In the genomic region with DNA sequence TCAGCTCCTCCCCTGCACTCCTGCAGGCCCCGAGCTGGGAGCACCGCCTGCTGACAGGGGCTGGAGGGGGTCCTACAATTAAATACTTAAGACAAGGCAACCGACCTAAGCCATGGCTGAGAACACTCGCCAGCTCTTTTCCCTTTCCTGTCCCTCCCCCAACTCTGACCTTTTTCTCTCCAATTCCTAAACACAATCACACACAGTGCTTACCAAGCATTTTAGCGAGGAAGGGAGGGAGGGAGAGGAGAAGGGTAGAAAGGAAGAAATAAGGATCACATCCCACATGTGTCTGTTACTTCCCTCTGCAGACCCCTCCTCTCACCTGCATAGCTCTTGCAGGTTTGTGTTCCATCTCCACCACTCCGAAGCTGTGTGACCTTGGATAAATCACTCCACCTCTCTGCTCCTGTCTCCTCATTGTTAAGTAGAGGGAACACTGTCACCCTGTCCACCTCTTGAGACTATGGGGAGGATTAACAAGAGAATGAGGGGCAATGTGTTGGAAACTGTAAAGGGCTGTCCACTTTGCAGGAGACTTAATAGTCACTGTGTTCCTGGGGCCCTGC, we compare ENCODE assay signal across 1 cellular context.
TF ChIP-seq lines count a peak whose summit lies in the region.

No MANE protein-coding gene starts in this region.

TF ChIP-seq in GM23338, 12 proteins besides CTCF, POLR2A, EP300 and RAD21:
- TF ChIP-seq ZNF114 (CRISPR knock-in tag; IDR thresholded peaks at IDR 0.05) (no peak), ZNF331 (CRISPR knock-in tag; IDR thresholded peaks at IDR 0.05; ENCODE audit: low read depth) (no peak), JUNB (IDR thresholded peaks at IDR 0.05; ENCODE audit: unreplicated experiment) (no peak), NANOG (IDR thresholded peaks at IDR 0.05; ENCODE audit: borderline replicate concordance) (no peak), ETS1 (IDR thresholded peaks at IDR 0.05) (no peak), POLR2AphosphoS5 (IDR thresholded peaks at IDR 0.05; ENCODE audit: low read depth) (no peak), EZH2phosphoT487 (IDR thresholded peaks at IDR 0.05; ENCODE audit: unreplicated experiment) (no peak), EZH2 (IDR thresholded peaks at IDR 0.05; ENCODE audit: low read depth, unreplicated experiment) (no peak), CREB1 (CRISPR knock-in tag; IDR thresholded peaks at IDR 0.05; ENCODE audit: low read depth) (no peak), ZNF462 (CRISPR knock-in tag; IDR thresholded peaks at IDR 0.05) (no peak)
- TF ChIP-seq, protein P1, sequence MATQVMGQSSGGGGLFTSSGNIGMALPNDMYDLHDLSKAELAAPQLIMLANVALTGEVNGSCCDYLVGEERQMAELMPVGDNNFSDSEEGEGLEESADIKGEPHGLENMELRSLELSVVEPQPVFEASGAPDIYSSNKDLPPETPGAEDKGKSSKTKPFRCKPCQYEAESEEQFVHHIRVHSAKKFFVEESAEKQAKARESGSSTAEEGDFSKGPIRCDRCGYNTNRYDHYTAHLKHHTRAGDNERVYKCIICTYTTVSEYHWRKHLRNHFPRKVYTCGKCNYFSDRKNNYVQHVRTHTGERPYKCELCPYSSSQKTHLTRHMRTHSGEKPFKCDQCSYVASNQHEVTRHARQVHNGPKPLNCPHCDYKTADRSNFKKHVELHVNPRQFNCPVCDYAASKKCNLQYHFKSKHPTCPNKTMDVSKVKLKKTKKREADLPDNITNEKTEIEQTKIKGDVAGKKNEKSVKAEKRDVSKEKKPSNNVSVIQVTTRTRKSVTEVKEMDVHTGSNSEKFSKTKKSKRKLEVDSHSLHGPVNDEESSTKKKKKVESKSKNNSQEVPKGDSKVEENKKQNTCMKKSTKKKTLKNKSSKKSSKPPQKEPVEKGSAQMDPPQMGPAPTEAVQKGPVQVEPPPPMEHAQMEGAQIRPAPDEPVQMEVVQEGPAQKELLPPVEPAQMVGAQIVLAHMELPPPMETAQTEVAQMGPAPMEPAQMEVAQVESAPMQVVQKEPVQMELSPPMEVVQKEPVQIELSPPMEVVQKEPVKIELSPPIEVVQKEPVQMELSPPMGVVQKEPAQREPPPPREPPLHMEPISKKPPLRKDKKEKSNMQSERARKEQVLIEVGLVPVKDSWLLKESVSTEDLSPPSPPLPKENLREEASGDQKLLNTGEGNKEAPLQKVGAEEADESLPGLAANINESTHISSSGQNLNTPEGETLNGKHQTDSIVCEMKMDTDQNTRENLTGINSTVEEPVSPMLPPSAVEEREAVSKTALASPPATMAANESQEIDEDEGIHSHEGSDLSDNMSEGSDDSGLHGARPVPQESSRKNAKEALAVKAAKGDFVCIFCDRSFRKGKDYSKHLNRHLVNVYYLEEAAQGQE (IDR thresholded peaks at IDR 0.05; ENCODE audit: unreplicated experiment) = no peak
